ENCODE assay signal across 8 cellular contexts in the genomic region with DNA sequence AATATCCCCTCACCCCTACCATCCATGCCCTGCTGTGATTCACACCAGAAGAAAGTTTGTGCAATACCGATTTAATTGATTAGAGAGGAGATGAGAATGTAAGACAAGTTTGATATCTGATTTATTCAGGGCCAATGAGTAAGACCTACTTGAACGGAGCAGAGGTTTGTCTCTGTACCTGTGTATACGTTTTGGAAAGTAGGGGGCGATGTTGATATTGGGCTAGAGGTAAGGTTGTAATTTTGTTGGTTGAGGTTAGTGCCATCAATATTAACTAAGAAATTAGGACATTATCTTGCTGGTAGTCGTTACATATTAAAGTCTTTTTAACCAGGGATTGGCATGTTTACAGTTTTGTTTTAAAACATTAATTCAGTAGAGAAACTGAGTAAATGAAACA. TPM values are rescaled to one million over a fixed set of nuclear protein-coding genes. Genes with fewer than 3 reads are reported as not detected.
DNase-seq lines count a peak whose midpoint lies in the region; ATAC-seq and TF ChIP-seq lines count a peak whose summit lies in the region.

No MANE protein-coding gene starts in this region.

- WGBS in heart right ventricle, 2 donors = 43 to 45% methylated on average over 5 of the region's 5 CpGs

- H3K9me3 ChIP-seq in heart right ventricle = peaks cover 0 to 8% (median 0%) of the 10 kb centered on the region in 11 donors
- H3K9me3 ChIP-seq in NT2/D1 (ENCODE audit: insufficient read depth, low read length) = no peaks in the 10 kb centered on the region
- no peaks in the 10 kb centered on the region for H3K9me3 ChIP-seq in upper lobe of right lung

- no peak for ATAC-seq in heart right ventricle
- ATAC-seq in left cardiac atrium = no peak
- ATAC-seq in upper lobe of right lung = peak; percentile 57

- no peak overlapping the region for H3K4me3 ChIP-seq in heart right ventricle
- H3K4me3 ChIP-seq in NT2/D1 (ENCODE audit: insufficient read length, low read depth) = no peak overlapping the region
- H3K4me3 ChIP-seq in epithelial cell of esophagus (ENCODE audit: low read length) = no peak overlapping the region
- H3K4me3 ChIP-seq in upper lobe of right lung = no peak overlapping the region

- no peak overlapping the region for H3K9ac ChIP-seq in NT2/D1 (ENCODE audit: insufficient read length, low read depth)

- DNase-seq in heart right ventricle (no peak), left cardiac atrium (no peak), NT2/D1 (ENCODE audit: low read depth, low spot score) (peak; percentile 47), epithelial cell of esophagus (ENCODE audit: low read depth) (peak; percentile 72), upper lobe of right lung (no peak), putamen (ENCODE audit: low spot score) (no peak), NCI-H1092 (lab: John Stamatoyannopoulos, UW) (no peak)
- DNase-seq in activated CD8-positive, alpha-beta memory T cell treated with anti-CD3 and anti-CD28 coated beads, Interleukin-2, amount 50 U/mL, for 48 hours = no peak

- H3K27ac ChIP-seq in heart right ventricle (no peak overlapping the region), upper lobe of right lung (no peak overlapping the region)

- H3K4me1 ChIP-seq in heart right ventricle = no peaks in the 10 kb centered on the region
- no peaks in the 10 kb centered on the region for H3K4me1 ChIP-seq in NT2/D1 (ENCODE audit: insufficient read depth, insufficient read length)
- H3K4me1 ChIP-seq in upper lobe of right lung = no peaks in the 10 kb centered on the region

- no peaks in the 10 kb centered on the region for H3K27me3 ChIP-seq in heart right ventricle
- H3K27me3 ChIP-seq in NT2/D1 (ENCODE audit: insufficient read depth, insufficient read length) = no peaks in the 10 kb centered on the region
- H3K27me3 ChIP-seq in upper lobe of right lung = no peaks in the 10 kb centered on the region

- TF ChIP-seq CTCF in heart right ventricle (IDR thresholded peaks at IDR 0.05) (peak in 6 of 9 donors; percentile 15 to 40 (median 24)), epithelial cell of esophagus (IDR thresholded peaks at IDR 0.05; ENCODE audit: insufficient read depth, low read depth, low read length, missing control alignments) (peak; percentile 64), upper lobe of right lung (IDR thresholded peaks at IDR 0.05) (peak; percentile 13)

- peaks cover 0 to 13% (median 0%) of the 10 kb centered on the region in 9 donors for H3K36me3 ChIP-seq in heart right ventricle
- no peaks in the 10 kb centered on the region for H3K36me3 ChIP-seq in NT2/D1 (ENCODE audit: insufficient read depth, insufficient read length, low read length)
- H3K36me3 ChIP-seq in upper lobe of right lung = no peaks in the 10 kb centered on the region

- intact Hi-C loops in heart right ventricle (cut with DNase I) (no loop called here), left cardiac atrium (cut with DNase I) (no loop called here), upper lobe of right lung (cut with DNase I) (no loop called here)

RNA-seq across cellular contexts. Expression of a gene that starts 20.5 kb away (rescaled TPM):
- total RNA-seq in heart right ventricle = 1 to 10 TPM; 1.8 to 7.0 (median 3.3) TPM
- polyA plus RNA-seq in heart right ventricle = 1 to 10 TPM; 3.7 to 7.4 TPM
- 1 to 10 TPM; 3.8 to 4.0 TPM for total RNA-seq in left cardiac atrium
- total RNA-seq in upper lobe of right lung = 4.8 TPM

RNA-seq across cellular contexts. Expression of a gene that starts 20.7 kb away (rescaled TPM):
- total RNA-seq in heart right ventricle = 1 to 10 TPM; 4.9 to 9.9 (median 7.1) TPM
- polyA plus RNA-seq in heart right ventricle = 1 to 10 TPM; 5.1 to 9.8 TPM
- 1 to 10 TPM; 8.1 to 9.1 TPM for total RNA-seq in left cardiac atrium
- 14.5 TPM for total RNA-seq in upper lobe of right lung

RNA-seq across cellular contexts. Expression of a gene that starts 38.6 kb away (rescaled TPM):
- total RNA-seq in heart right ventricle = 10 to 100 TPM in 1 of 10 donors, 1 to 10 TPM in 9; 2.3 to 14.9 (median 4.6) TPM
- polyA plus RNA-seq in heart right ventricle = 1 to 10 TPM in 1 of 2 donors, under 1 TPM in 1; 0.45 to 2.1 TPM
- total RNA-seq in left cardiac atrium = 1 to 10 TPM in 1 of 2 donors, under 1 TPM in 1; 0.68 to 1.2 TPM
- total RNA-seq in upper lobe of right lung = 63.6 TPM

Comparison
In these comparisons a context has a peak if more than half of its experiments do, and no peak if none do; other contexts are left out.
1. DNase-seq: peak in NT2/D1 (single experiment) and epithelial cell of esophagus (single experiment); none in heart right ventricle (0 of 2), left cardiac atrium (single experiment), upper lobe of right lung (single experiment), putamen (single experiment), activated CD8-positive, alpha-beta memory T cell treated with anti-CD3 and anti-CD28 coated beads, Interleukin-2, amount 50 U/mL, for 48 hours (single experiment) and NCI-H1092 (single experiment).
2. CTCF ChIP-seq: peak in every context shown above with its lines; median percentile 64 in epithelial cell of esophagus; 24 in heart right ventricle; 13 in upper lobe of right lung.